In genomic region chr3:126134219-126134975, GRCh38 we compare ENCODE assay signal across 8 cellular contexts. TPM values are rescaled to one million over a fixed set of nuclear protein-coding genes. Genes with fewer than 3 reads are reported as not detected.
DNase-seq lines count a peak whose midpoint lies in the region; ATAC-seq, FAIRE-seq and TF ChIP-seq lines count a peak whose summit lies in the region.

No MANE protein-coding gene starts in this region.

- no peak overlapping the region for H3K27ac Mint-ChIP-seq in activated CD4-positive, alpha-beta T cell treated with anti-CD3 and anti-CD28 coated beads for 36 hours

- no peak overlapping the region for H3K27ac ChIP-seq in A549

- H3K4me1 Mint-ChIP-seq in activated CD4-positive, alpha-beta T cell treated with anti-CD3 and anti-CD28 coated beads for 36 hours = no peaks in the 10 kb centered on the region

- WGBS in A549 (ENCODE audit: missing lambda C conversion rate) = 39% methylated on average over 17 of the region's 23 CpGs

- no peaks in the 10 kb centered on the region for H3K9me3 ChIP-seq in A549

- POLR2A ChIA-PET in A549 (lab: Yijun Ruan, JAX) = interaction anchor here (1.5 kb wide), 1 partner anchor 79 kb away, joined by 3 read pairs; no protein-coding TSS in a partner anchor
- POLR2A ChIA-PET in activated CD4-positive, alpha-beta T cell treated with anti-CD3 and anti-CD28 coated beads for 36 hours (lab: Charles Lee) = no interaction called here

- CTCF ChIA-PET in A549 (lab: Yijun Ruan, JAX) = interaction anchor here (0.5 to 6.8 kb wide), 48 partner anchors 11 to 319 kb away, joined by 3 to 110 read pairs (median 4); partner anchors contain the start of gene CFAP100
- CTCF ChIA-PET in activated CD4-positive, alpha-beta T cell treated with anti-CD3 and anti-CD28 coated beads for 36 hours (lab: Charles Lee) = interaction anchor here (0.6 to 4.0 kb wide), 11 partner anchors 18 to 478 kb away, joined by 3 to 19 read pairs (median 3); no protein-coding TSS in a partner anchor

- intact Hi-C loops in activated CD4-positive, alpha-beta T cell treated with anti-CD3 and anti-CD28 coated beads for 36 hours (cut with DNase I, micrococcal nuclease) = loop anchor here (1.0 kb wide), 2 partner anchors 64 to 255 kb away; no protein-coding TSS in a partner anchor

- ATAC-seq in A549 (peak; percentile 82 to 92; a peak in 5 of 6 replicates), GM21367 (IDR thresholded peaks at IDR 0.05; ENCODE audit: unreplicated experiment) (no peak)
- ATAC-seq in activated CD4-positive, alpha-beta T cell treated with anti-CD3 and anti-CD28 coated beads for 36 hours = peak; percentile 71

- FAIRE-seq in A549 (lab: Jason Lieb, UNC) (no peak), GM12892 (lab: Jason Lieb, UNC) (peak; percentile 74)

- H3K36me3 Mint-ChIP-seq in activated CD4-positive, alpha-beta T cell treated with anti-CD3 and anti-CD28 coated beads for 36 hours (ENCODE audit: low read depth) = no peaks in the 10 kb centered on the region

- TF ChIP-seq EP300 in A549 (IDR thresholded peaks at IDR 0.05) = no peak

- H3K4me2 ChIP-seq in A549 = peak overlapping the region; percentile 34; the same call in 1 of the 3 replicates

- no peak overlapping the region for H3K4me3 ChIP-seq in A549

- DNase-seq in A549 (ENCODE audit: low read depth in 1 of 2, low spot score in 1 of 2) (peak; percentile 28 to 32), GM12892 (ENCODE audit: insufficient read length) (peak; percentile 46), NCI-H2107 (lab: John Stamatoyannopoulos, UW) (peak; percentile 33), medulla oblongata (ENCODE audit: extremely low spot score) (peak; percentile 58)
- peak; percentile 76 for DNase-seq in activated CD4-positive, alpha-beta T cell treated with anti-CD3 and anti-CD28 coated beads for 36 hours
- DNase-seq in effector CD4-positive, alpha-beta T cell = peak; percentile 17
- DNase-seq in stimulated activated CD8-positive, alpha-beta memory T cell treated with anti-CD3 and anti-CD28 coated beads, Interleukin-4, amount 100 ng/mL, for 48 hours = peak; percentile 76

- no peaks in the 10 kb centered on the region for H3K9me3 Mint-ChIP-seq in activated CD4-positive, alpha-beta T cell treated with anti-CD3 and anti-CD28 coated beads for 36 hours (ENCODE audit: low read depth)

- peak; percentile 66 for TF ChIP-seq CTCF in A549 (IDR thresholded peaks at IDR 0.05)

- TF ChIP-seq POLR2A in A549 (IDR thresholded peaks at IDR 0.05; ENCODE audit: low read length) (no peak), GM12892 (IDR thresholded peaks at IDR 0.05; ENCODE audit: low read depth, low read length) (no peak)

- H3K4me3 Mint-ChIP-seq in activated CD4-positive, alpha-beta T cell treated with anti-CD3 and anti-CD28 coated beads for 36 hours = no peak overlapping the region

- H3K27me3 Mint-ChIP-seq in activated CD4-positive, alpha-beta T cell treated with anti-CD3 and anti-CD28 coated beads for 36 hours = peaks cover 10% of the 10 kb centered on the region

- peak; percentile 84 to 86 for TF ChIP-seq RAD21 in A549 (conservative IDR thresholded peaks at IDR 0.05 in 1 of 2, IDR thresholded peaks at IDR 0.05 in 1 of 2)

- no peaks in the 10 kb centered on the region for H3K4me1 ChIP-seq in A549

TF ChIP-seq in A549, 52 proteins besides CTCF, POLR2A, EP300 and RAD21:
- TF ChIP-seq SMC3 (IDR thresholded peaks at IDR 0.05) = peak; percentile 76
- TF ChIP-seq MAZ (IDR thresholded peaks at IDR 0.05; ENCODE audit: borderline replicate concordance, low read depth, low read length) = no peak

RNA-seq across cellular contexts. Expression of gene ALDH1L1, which starts 46.0 kb away (rescaled TPM):
- polyA plus RNA-seq in A549 (2011; rRNA removed) = 0.18 and 0.40 TPM in 2 replicates
- 0.16 and 0.21 TPM in 2 replicates for polyA plus RNA-seq in A549 (2012; cell fraction: cytosol; rRNA removed)
- 0.43 and 1.1 TPM in 2 replicates for polyA plus RNA-seq in A549 (2012; cell fraction: nucleus; rRNA removed)
- polyA plus RNA-seq in A549 (2017; fragmentation: RNase III; extraction: RNeasy Plus Mini Kit Qiagen cat#74134 plus additional on column Dnase treatment) = 0.13 to 0.21 TPM (median 0.14 TPM) in 3 replicates
- 0.29 and 0.63 TPM in 2 replicates for polyA minus RNA-seq in A549 (2011; rRNA and poly(A)+ RNA removed)
- 0.55 TPM for polyA plus RNA-seq in GM12892 (2012; ENCODE audit: missing spikeins)
- under 1 TPM; 0.05 to 0.18 TPM for total RNA-seq in activated CD4-positive, alpha-beta T cell treated with anti-CD3 and anti-CD28 coated beads for 36 hours

RNA-seq across cellular contexts. Expression of gene SLC41A3, which starts 50.5 kb away (rescaled TPM):
- polyA plus RNA-seq in A549 (2011; rRNA removed) (24.2 and 29.6 TPM in 2 replicates), A549 (2017; fragmentation: RNase III; extraction: RNeasy Plus Mini Kit Qiagen cat#74134 plus additional on column Dnase treatment) (17.3 to 20.0 TPM (median 18.9 TPM) in 3 replicates)
- 25.9 and 30.0 TPM in 2 replicates for polyA plus RNA-seq in A549 (2012; cell fraction: cytosol; rRNA removed)
- polyA plus RNA-seq in A549 (2012; cell fraction: nucleus; rRNA removed) = 47.5 and 56.1 TPM in 2 replicates
- polyA minus RNA-seq in A549 (2011; rRNA and poly(A)+ RNA removed) = 28.3 and 32.5 TPM in 2 replicates
- polyA plus RNA-seq in GM12892 (2012; ENCODE audit: missing spikeins) = 15.4 TPM
- 10 to 100 TPM; 23.1 to 26.6 TPM for total RNA-seq in activated CD4-positive, alpha-beta T cell treated with anti-CD3 and anti-CD28 coated beads for 36 hours

Comparison
In these comparisons a context has a peak if more than half of its experiments do, and no peak if none do; other contexts are left out.
1. DNase-seq: peak in every context shown above with its lines; median percentile 76 in activated CD4-positive, alpha-beta T cell treated with anti-CD3 and anti-CD28 coated beads for 36 hours; 76 in stimulated activated CD8-positive, alpha-beta memory T cell treated with anti-CD3 and anti-CD28 coated beads, Interleukin-4, amount 100 ng/mL, for 48 hours; 58 in medulla oblongata; 46 in GM12892; 33 in NCI-H2107; 30 in A549; 17 in effector CD4-positive, alpha-beta T cell.